In genomic region chr5:74251106-74252032, GRCh38 we compare ENCODE assay signal across 1 cellular context.
TF ChIP-seq lines count a peak whose summit lies in the region.

No MANE protein-coding gene starts in this region.

TF ChIP-seq in HEK293, 187 proteins besides CTCF, POLR2A, EP300 and RAD21 (continued from another document):
- TF ChIP-seq, protein P1, sequence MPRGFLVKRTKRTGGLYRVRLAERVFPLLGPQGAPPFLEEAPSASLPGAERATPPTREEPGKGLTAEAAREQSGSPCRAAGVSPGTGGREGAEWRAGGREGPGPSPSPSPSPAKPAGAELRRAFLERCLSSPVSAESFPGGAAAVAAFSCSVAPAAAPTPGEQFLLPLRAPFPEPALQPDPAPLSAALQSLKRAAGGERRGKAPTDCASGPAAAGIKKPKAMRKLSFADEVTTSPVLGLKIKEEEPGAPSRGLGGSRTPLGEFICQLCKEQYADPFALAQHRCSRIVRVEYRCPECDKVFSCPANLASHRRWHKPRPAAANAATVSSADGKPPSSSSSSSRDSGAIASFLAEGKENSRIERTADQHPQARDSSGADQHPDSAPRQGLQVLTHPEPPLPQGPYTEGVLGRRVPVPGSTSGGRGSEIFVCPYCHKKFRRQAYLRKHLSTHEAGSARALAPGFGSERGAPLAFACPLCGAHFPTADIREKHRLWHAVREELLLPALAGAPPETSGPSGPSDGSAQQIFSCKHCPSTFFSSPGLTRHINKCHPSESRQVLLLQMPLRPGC (tag by site-specific recombination; IDR thresholded peaks at IDR 0.05): no peak
- TF ChIP-seq ZNF660 (tag by site-specific recombination; IDR thresholded peaks at IDR 0.05) (no peak), ZNF654 (tag by site-specific recombination; IDR thresholded peaks at IDR 0.05; ENCODE audit: low read depth) (no peak), ZXDB (tag by site-specific recombination; IDR thresholded peaks at IDR 0.05) (no peak), WT1 (tag by site-specific recombination; IDR thresholded peaks at IDR 0.05) (0 out of 2 replicates have a peak, but pooled peaks have one; percentile 36), ZBTB17 (tag by site-specific recombination; IDR thresholded peaks at IDR 0.05) (peak; percentile 24; the same call in 1 of the 2 replicates), ZNF529 (tag by site-specific recombination; IDR thresholded peaks at IDR 0.05; ENCODE audit: insufficient replicate concordance) (no peak), ZBTB20 (tag by site-specific recombination; IDR thresholded peaks at IDR 0.05) (peak; percentile 2; the same call in 1 of the 2 replicates), ZNF280C (tag by site-specific recombination; IDR thresholded peaks at IDR 0.05) (no peak), ZNF394 (tag by site-specific recombination; IDR thresholded peaks at IDR 0.05; ENCODE audit: borderline replicate concordance) (no peak), ZNF341 (tag by site-specific recombination; IDR thresholded peaks at IDR 0.05; ENCODE audit: low read depth) (peak; percentile 67), ZNF324 (tag by site-specific recombination; IDR thresholded peaks at IDR 0.05) (no peak), ZNF791 (tag by site-specific recombination; IDR thresholded peaks at IDR 0.05) (no peak), ZNF248 (tag by site-specific recombination; IDR thresholded peaks at IDR 0.05) (no peak), ZNF510 (tag by site-specific recombination; IDR thresholded peaks at IDR 0.05; ENCODE audit: insufficient replicate concordance) (no peak), ZNF548 (tag by site-specific recombination; IDR thresholded peaks at IDR 0.05) (no peak), TSHZ1 (tag by site-specific recombination; IDR thresholded peaks at IDR 0.05; ENCODE audit: borderline replicate concordance) (no peak), ZBTB7A (tag by site-specific recombination; IDR thresholded peaks at IDR 0.05; ENCODE audit: low read depth) (no peak), ZNF639 (tag by site-specific recombination; IDR thresholded peaks at IDR 0.05) (no peak), ZNF629 (tag by site-specific recombination; IDR thresholded peaks at IDR 0.05) (no peak), EGR2 (tag by site-specific recombination; IDR thresholded peaks at IDR 0.05; ENCODE audit: low read depth) (peak; percentile 74; the same call in 1 of the 2 replicates), HIC1 (tag by site-specific recombination; IDR thresholded peaks at IDR 0.05) (no peak), ZNF433 (tag by site-specific recombination; IDR thresholded peaks at IDR 0.05; ENCODE audit: low read depth) (no peak), ZNF184 (tag by site-specific recombination; IDR thresholded peaks at IDR 0.05) (no peak), PRDM10 (tag by site-specific recombination; IDR thresholded peaks at IDR 0.05) (peak; percentile 42; the same call in 1 of the 2 replicates), ZNF707 (tag by site-specific recombination; IDR thresholded peaks at IDR 0.05) (no peak), ZNF174 (tag by site-specific recombination; IDR thresholded peaks at IDR 0.05) (no peak), MEIS1 (CRISPR knock-in tag; IDR thresholded peaks at IDR 0.05; ENCODE audit: borderline replicate concordance) (no peak), ZFHX2 (tag by site-specific recombination; conservative IDR thresholded peaks at IDR 0.05) (peak; percentile 78), ZNF2 (tag by site-specific recombination; IDR thresholded peaks at IDR 0.05) (no peak), YY2 (tag by site-specific recombination; IDR thresholded peaks at IDR 0.05) (no peak), GFI1B (tag by site-specific recombination; IDR thresholded peaks at IDR 0.05) (no peak), ZFP37 (tag by site-specific recombination; IDR thresholded peaks at IDR 0.05) (no peak), ZNF704 (tag by site-specific recombination; IDR thresholded peaks at IDR 0.05) (no peak), KLF8 (tag by site-specific recombination; IDR thresholded peaks at IDR 0.05) (no peak), HOXD13 (CRISPR knock-in tag; IDR thresholded peaks at IDR 0.05; ENCODE audit: borderline replicate concordance) (no peak)
